8 cellular contexts compared by ENCODE assay signal in the genomic region with DNA sequence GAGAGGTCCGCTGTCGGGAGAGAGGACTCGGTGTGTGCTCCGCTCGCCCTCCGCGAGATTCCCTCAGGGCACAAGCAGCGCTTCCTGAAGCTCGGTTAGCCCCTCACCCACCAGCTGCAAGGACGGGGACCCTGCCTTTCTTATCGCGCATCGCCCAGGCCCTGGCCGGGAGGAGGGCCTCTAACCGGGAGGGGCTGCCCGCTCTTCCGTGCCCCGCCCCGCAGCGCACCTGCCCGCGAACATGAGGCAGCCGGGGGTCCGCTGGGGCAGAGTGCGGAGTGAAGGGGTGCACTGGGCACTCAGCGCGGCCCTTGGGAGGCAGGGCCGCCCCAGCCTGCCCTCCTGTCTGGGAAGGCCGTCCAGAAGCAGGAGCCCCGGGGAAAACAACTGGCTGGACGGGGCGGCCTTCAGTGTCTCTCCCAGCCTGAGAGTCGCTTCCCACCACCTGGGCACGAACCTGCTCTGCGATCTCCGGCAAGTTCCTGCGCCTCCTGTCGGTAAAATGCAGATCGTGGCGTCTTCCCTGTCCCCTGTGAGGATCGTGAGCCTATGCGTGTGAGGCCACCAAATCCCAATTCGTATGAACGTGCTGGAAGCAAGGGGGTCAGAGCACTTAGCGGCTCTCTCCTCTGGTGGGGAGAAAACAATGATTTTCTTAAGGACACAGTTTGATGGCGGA. TPM values are rescaled to one million over a fixed set of nuclear protein-coding genes. Genes with fewer than 3 reads are reported as not detected.
DNase-seq lines count a peak whose midpoint lies in the region; ATAC-seq, FAIRE-seq and TF ChIP-seq lines count a peak whose summit lies in the region.

No MANE protein-coding gene starts in this region.

- TF ChIP-seq CTCF in heart right ventricle (IDR thresholded peaks at IDR 0.05) (peak in 8 of 9 donors; percentile 15 to 38 (median 25)), hepatocyte (IDR thresholded peaks at IDR 0.05; ENCODE audit: poor library complexity) (peak; percentile 62)

- H3K4me3 ChIP-seq in heart right ventricle (peak overlapping the region in 6 of 10 donors; percentile 10 to 26 (median 19)), hepatocyte (no peak overlapping the region), small intestine (ENCODE audit: low read depth in 1 of 2, low read length in 2 of 2) (peak overlapping the region in 1 of 2 donors; percentile 33), SJCRH30 (no peak overlapping the region)

- ATAC-seq in heart right ventricle (no peak), HG03280 (IDR thresholded peaks at IDR 0.05; ENCODE audit: unreplicated experiment) (no peak)

- H3K36me3 ChIP-seq in heart right ventricle (no peaks in the 10 kb centered on the region), hepatocyte (replicated peaks; ENCODE audit: insufficient read depth, low read depth) (no peaks in the 10 kb centered on the region), small intestine (ENCODE audit: control insufficient read depth in 2 of 2, insufficient read depth in 2 of 2, low read length in 2 of 2) (no peaks in the 10 kb centered on the region), SJCRH30 (no peaks in the 10 kb centered on the region)

- peak overlapping the region; percentile 62 for H2AFZ ChIP-seq in hepatocyte

- H3K79me2 ChIP-seq in hepatocyte = no peaks in the 10 kb centered on the region

- H3K4me1 ChIP-seq in heart right ventricle (peaks cover 13 to 49% (median 38%) of the 10 kb centered on the region in 9 donors), hepatocyte (ENCODE audit: insufficient read depth) (peaks cover 18% of the 10 kb centered on the region), small intestine (ENCODE audit: control insufficient read depth in 2 of 2, insufficient read depth in 1 of 2, low read depth in 1 of 2, low read length in 1 of 2) (peaks cover 0 to 3% of the 10 kb centered on the region in 2 donors), SJCRH30 (peaks cover 15% of the 10 kb centered on the region)

- FAIRE-seq in small intestine (lab: Jason Lieb, UNC) = no peak

- intact Hi-C loops in heart right ventricle (cut with DNase I) (no loop called here), cardiac septum (cut with DNase I) (no loop called here)

- H3K9me3 ChIP-seq in heart right ventricle (no peaks in the 10 kb centered on the region), hepatocyte (ENCODE audit: low read depth) (no peaks in the 10 kb centered on the region), small intestine (ENCODE audit: control insufficient read depth, low read depth) (no peaks in the 10 kb centered on the region), SJCRH30 (replicated peaks) (no peaks in the 10 kb centered on the region)

- H3K9me2 ChIP-seq in hepatocyte (replicated peaks; ENCODE audit: insufficient read depth) = no peaks in the 10 kb centered on the region

- peak overlapping the region; percentile 87 for H3K4me2 ChIP-seq in hepatocyte

- H3K27me3 ChIP-seq in heart right ventricle = no peaks in the 10 kb centered on the region
- no peaks in the 10 kb centered on the region for H3K27me3 ChIP-seq in hepatocyte
- no peaks in the 10 kb centered on the region for H3K27me3 ChIP-seq in small intestine (ENCODE audit: control insufficient read depth in 2 of 2, insufficient read depth in 2 of 2, low read length in 2 of 2)
- H3K27me3 ChIP-seq in SJCRH30 = no peaks in the 10 kb centered on the region

- H3K27ac ChIP-seq in heart right ventricle (peak overlapping the region; percentile 42 to 87 (median 76)), hepatocyte (peak overlapping the region; percentile 93), small intestine (ENCODE audit: low read depth in 1 of 2, low read length in 1 of 2) (peak overlapping the region; percentile 87 to 93), SJCRH30 (no peak overlapping the region)

- no peaks in the 10 kb centered on the region for H4K20me1 ChIP-seq in hepatocyte (ENCODE audit: insufficient read depth, poor library complexity, severe bottlenecking)

- WGBS in heart right ventricle, 2 donors = 19 to 23% methylated on average over 41 to 46 of the region's 46 CpGs
- WGBS in hepatocyte (ENCODE audit: low lambda C conversion rate, missing lambda C conversion rate) = 5% methylated on average over 41 of the region's 46 CpGs
- WGBS in small intestine, 3 donors = 12 to 29% (median 26%) methylated on average over 36 to 46 of the region's 46 CpGs

- DNase-seq in heart right ventricle = peak; percentile 32 to 40
- no peak for DNase-seq in cardiac septum (ENCODE audit: low spot score)
- DNase-seq in activated naive CD4-positive, alpha-beta T cell treated with anti-CD3 and anti-CD28 coated beads, Interleukin-2, amount 50 U/mL, for 16 hours = peak; percentile 25
- peak; percentile 88 for DNase-seq in hepatocyte (ENCODE audit: low spot score)
- DNase-seq in small intestine = peak; percentile 90
- no peak for DNase-seq in GM19240 (ENCODE audit: insufficient read length, low spot score)
- DNase-seq in SJCRH30 = no peak

RNA-seq across cellular contexts. Expression of gene ADIPOR2, which starts 28.0 kb away (rescaled TPM):
- total RNA-seq in heart right ventricle (10 to 100 TPM; 33.5 to 47.7 (median 42.1) TPM), cardiac septum (33.4 TPM), hepatocyte (47.3 and 50.7 TPM in 2 replicates)
- polyA plus RNA-seq in heart right ventricle (10 to 100 TPM; 18.5 to 27.9 TPM), hepatocyte (10.4 and 12.4 TPM in 2 replicates), small intestine (10 to 100 TPM; 35.6 to 55.9 (median 41.9) TPM)
- 54.1 and 62.5 TPM in 2 replicates for total RNA-seq in SJCRH30 (2014; rRNA removed; shearing (Covaris generic))

RNA-seq across cellular contexts. Expression of gene WNT5B, which starts 33.9 kb away (rescaled TPM):
- total RNA-seq in heart right ventricle (1 to 10 TPM in 5 of 10 donors, under 1 TPM in 5; 0.34 to 2.5 (median 1.2) TPM), cardiac septum (0.43 TPM), hepatocyte (16.6 and 19.9 TPM in 2 replicates)
- polyA plus RNA-seq in heart right ventricle (1 to 10 TPM; 1.6 to 2.4 TPM), hepatocyte (35.3 and 46.7 TPM in 2 replicates), small intestine (1 to 10 TPM in 2 of 3 donors, under 1 TPM in 1; 0.67 to 3.6 (median 1.1) TPM)
- total RNA-seq in SJCRH30 (2014; rRNA removed; shearing (Covaris generic)) = 50.2 and 51.8 TPM in 2 replicates

Comparison
In these comparisons a context has a peak if more than half of its experiments do, and no peak if none do; other contexts are left out.
1. DNase-seq: peak in heart right ventricle (2 of 2), activated naive CD4-positive, alpha-beta T cell treated with anti-CD3 and anti-CD28 coated beads, Interleukin-2, amount 50 U/mL, for 16 hours (single experiment), hepatocyte (single experiment) and small intestine (single experiment); none in cardiac septum (single experiment), GM19240 (single experiment) and SJCRH30 (0 of 2).
2. H3K4me3 ChIP-seq: peak in heart right ventricle (6 of 10); none in hepatocyte (single experiment) and SJCRH30 (single experiment).